ENCODE assay signal across 1 cellular context in genomic region chr6:30489081-30490030, GRCh38.
TF ChIP-seq lines count a peak whose summit lies in the region.

HLA-E (plus strand) TSS chr6:30489509; CDS start chr6:30489532, 23 bp downstream.

TF ChIP-seq in HepG2, 621 proteins besides CTCF, POLR2A, EP300 and RAD21 (continued from another document and continues in another):
- TF ChIP-seq HMGXB4 (CRISPR knock-in tag; IDR thresholded peaks at IDR 0.05; ENCODE audit: borderline replicate concordance in 1 of 2, low read depth in 1 of 2): peak; percentile 71 to 74
- peak; percentile 43 for TF ChIP-seq CBX5 (CRISPR knock-in tag; IDR thresholded peaks at IDR 0.05; ENCODE audit: borderline replicate concordance)
- peak; percentile 100 for TF ChIP-seq RFXANK (CRISPR knock-in tag; IDR thresholded peaks at IDR 0.05)
- no peak for TF ChIP-seq POLR2AphosphoS2 (IDR thresholded peaks at IDR 0.05; ENCODE audit: low read depth, low read length)
- TF ChIP-seq ZNF530 (CRISPR knock-in tag; IDR thresholded peaks at IDR 0.05; ENCODE audit: low read depth): no peak
- TF ChIP-seq DMTF1 (CRISPR knock-in tag; IDR thresholded peaks at IDR 0.05): no peak
- TF ChIP-seq FOXM1 (CRISPR knock-in tag; IDR thresholded peaks at IDR 0.05): no peak
- TF ChIP-seq POGK (CRISPR knock-in tag; conservative IDR thresholded peaks at IDR 0.05): 0 out of 2 replicates have a peak, but pooled peaks have one; percentile 7
- TF ChIP-seq ZNF615 (CRISPR knock-in tag; IDR thresholded peaks at IDR 0.05; ENCODE audit: borderline replicate concordance): 0 out of 2 replicates have a peak, but pooled peaks have one; percentile 10
- no peak for TF ChIP-seq HIC2 (CRISPR knock-in tag; IDR thresholded peaks at IDR 0.05; ENCODE audit: low read depth)
- TF ChIP-seq ATF4 (CRISPR knock-in tag; IDR thresholded peaks at IDR 0.05): 0 out of 4 replicates have a peak, but pooled peaks of 1 of the 2 experiments have one; percentile 43
- no peak for TF ChIP-seq ZFP36 (IDR thresholded peaks at IDR 0.05; ENCODE audit: borderline replicate concordance, low read depth, low read length, partially characterized antibody)
- TF ChIP-seq HNRNPL (IDR thresholded peaks at IDR 0.05; ENCODE audit: low read depth, low read length): no peak
- peak; percentile 99 for TF ChIP-seq DRAP1 (CRISPR knock-in tag; IDR thresholded peaks at IDR 0.05)
- TF ChIP-seq MAFK (conservative IDR thresholded peaks at IDR 0.05 in 1 of 2, IDR thresholded peaks at IDR 0.05 in 1 of 2; ENCODE audit: low read length in 2 of 2): peak; percentile 81 to 90
- no peak for TF ChIP-seq TFDP1 (CRISPR knock-in tag; IDR thresholded peaks at IDR 0.05; ENCODE audit: borderline replicate concordance)
- TF ChIP-seq ZNF792 (CRISPR knock-in tag; IDR thresholded peaks at IDR 0.05): no peak; the same call in 1 of the 2 replicates
- no peak for TF ChIP-seq ATF3 (CRISPR knock-in tag; IDR thresholded peaks at IDR 0.05)
- TF ChIP-seq ZBTB44 (CRISPR knock-in tag; IDR thresholded peaks at IDR 0.05): no peak
- TF ChIP-seq ZFP41 (CRISPR knock-in tag; IDR thresholded peaks at IDR 0.05; ENCODE audit: borderline replicate concordance): peak; percentile 63; the same call in 1 of the 2 replicates
- no peak; the same call in 1 of the 2 replicates for TF ChIP-seq DMAP1 (CRISPR knock-in tag; IDR thresholded peaks at IDR 0.05)
- TF ChIP-seq CSRNP1 (CRISPR knock-in tag; IDR thresholded peaks at IDR 0.05): peak; percentile 91; the same call in 1 of the 2 replicates
- TF ChIP-seq ZNF18 (CRISPR knock-in tag; IDR thresholded peaks at IDR 0.05; ENCODE audit: insufficient replicate concordance): peak; percentile 50
- TF ChIP-seq CBFB (CRISPR knock-in tag; IDR thresholded peaks at IDR 0.05): no peak; the same call in 1 of the 2 replicates
- TF ChIP-seq IRF9 (CRISPR knock-in tag; IDR thresholded peaks at IDR 0.05; ENCODE audit: borderline replicate concordance): peak; percentile 79; the same call in 1 of the 2 replicates
- TF ChIP-seq CSRNP2 (CRISPR knock-in tag; conservative IDR thresholded peaks at IDR 0.05; ENCODE audit: low read depth): no peak
- TF ChIP-seq SP4 (CRISPR knock-in tag; IDR thresholded peaks at IDR 0.05): peak; percentile 41; the same call in 1 of the 2 replicates
- TF ChIP-seq GATA4 (IDR thresholded peaks at IDR 0.05; ENCODE audit: borderline replicate concordance, low read depth): peak; percentile 44; the same call in 1 of the 2 replicates
- 0 out of 2 replicates have a peak, but pooled peaks have one; percentile 53 for TF ChIP-seq THYN1 (CRISPR knock-in tag; IDR thresholded peaks at IDR 0.05; ENCODE audit: borderline replicate concordance, low read depth)
- no peak for TF ChIP-seq HNF4G (IDR thresholded peaks at IDR 0.05; ENCODE audit: borderline replicate concordance, low read depth, low read length)
- TF ChIP-seq HNF4G (CRISPR knock-in tag; IDR thresholded peaks at IDR 0.05; ENCODE audit: borderline replicate concordance, low read depth): no peak; the same call in 1 of the 2 replicates
- TF ChIP-seq ZNF563 (CRISPR knock-in tag; IDR thresholded peaks at IDR 0.05): peak; percentile 18; the same call in 1 of the 2 replicates
- TF ChIP-seq ELF4 (CRISPR knock-in tag; IDR thresholded peaks at IDR 0.05; ENCODE audit: borderline replicate concordance): peak; percentile 79; the same call in 1 of the 2 replicates
- peak; percentile 41; the same call in 1 of the 2 replicates for TF ChIP-seq KDM5A (IDR thresholded peaks at IDR 0.05; ENCODE audit: borderline replicate concordance, low read length)
- no peak for TF ChIP-seq ZNF326 (CRISPR knock-in tag; IDR thresholded peaks at IDR 0.05; ENCODE audit: borderline replicate concordance)
- peak; percentile 25; the same call in 1 of the 2 replicates for TF ChIP-seq ETV5 (CRISPR knock-in tag; IDR thresholded peaks at IDR 0.05; ENCODE audit: borderline replicate concordance)
- TF ChIP-seq ZNF782 (CRISPR knock-in tag; IDR thresholded peaks at IDR 0.05; ENCODE audit: borderline replicate concordance): no peak
- no peak for TF ChIP-seq HDAC6 (IDR thresholded peaks at IDR 0.05; ENCODE audit: low read depth, low read length)
- TF ChIP-seq PHB2 (IDR thresholded peaks at IDR 0.05; ENCODE audit: partially characterized antibody): no peak
